Comparison of ENCODE assay signal across 8 cellular contexts in the genomic region with DNA sequence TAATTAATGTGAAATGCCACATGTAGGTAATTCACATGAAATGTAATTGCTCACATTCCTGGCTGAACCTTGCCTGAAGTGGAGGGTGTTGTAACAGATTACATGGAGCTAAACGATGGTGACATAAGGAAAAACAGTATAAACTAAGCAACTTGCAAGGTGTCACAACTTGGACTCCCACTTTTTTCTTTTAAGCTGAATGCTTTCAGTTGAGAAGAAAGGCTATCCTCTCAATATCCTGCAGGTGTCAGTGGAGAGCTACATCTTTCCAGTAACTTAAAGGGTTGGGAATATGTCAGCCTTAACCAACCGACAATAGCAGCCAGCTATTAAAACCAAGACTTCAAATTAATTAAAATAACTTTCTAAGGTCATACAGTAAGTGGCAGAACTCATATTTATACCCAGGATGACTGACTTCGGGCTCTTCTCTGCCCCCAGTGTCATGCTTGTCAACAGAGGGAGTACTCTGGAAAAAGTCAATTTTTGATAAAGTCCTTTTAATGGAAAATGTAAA. TPM values are rescaled to one million over a fixed set of nuclear protein-coding genes. Genes with fewer than 3 reads are reported as not detected.
A peak's percentile ranks its signal among the peaks of the same experiment; 100 is the strongest.
DNase-seq lines count a peak whose midpoint lies in the region; ATAC-seq and TF ChIP-seq lines count a peak whose summit lies in the region.

No MANE protein-coding gene starts in this region.

- no peak overlapping the region for H3K9ac ChIP-seq in SK-N-SH

- ATAC-seq in GM19463 (IDR thresholded peaks at IDR 0.05; ENCODE audit: unreplicated experiment) = peak; percentile 57
- no peak for ATAC-seq in HG02840 (IDR thresholded peaks at IDR 0.05; ENCODE audit: low FRiP score, unreplicated experiment)

- TF ChIP-seq CTCF in SK-N-SH (IDR thresholded peaks at IDR 0.05) (peak; percentile 87), epithelial cell of proximal tubule (conservative IDR thresholded peaks at IDR 0.05; ENCODE audit: low read depth, low read length) (peak; percentile 84)

- peak; percentile 83 for TF ChIP-seq RAD21 in SK-N-SH (IDR thresholded peaks at IDR 0.05; ENCODE audit: low read length)

- H3F3A ChIP-seq in SK-N-SH (replicated peaks; ENCODE audit: insufficient read depth) = peaks cover 27% of the 10 kb centered on the region

- H2AFZ ChIP-seq in SK-N-SH (ENCODE audit: low read depth) = no peak overlapping the region

- H3K27me3 ChIP-seq in SK-N-SH (ENCODE audit: insufficient read depth) = no peaks in the 10 kb centered on the region

- H3K27ac ChIP-seq in SK-N-SH (ENCODE audit: low read depth in 2 of 2, low read length in 1 of 2) = peak overlapping the region; percentile 17 to 34; a peak in 1 of 4 replicates

- peaks cover 2% of the 10 kb centered on the region; the same call in 1 of the 2 replicates for H4K20me1 ChIP-seq in SK-N-SH (ENCODE audit: insufficient read depth)

- DNase-seq in DMS53 (lab: John Stamatoyannopoulos, UW) (peak; percentile 85), M059J (ENCODE audit: low read depth) (peak; percentile 80), SK-N-SH (peak; percentile 41), epithelial cell of proximal tubule (ENCODE audit: low read depth) (peak; percentile 31), mucosa of gallbladder (ENCODE audit: low spot score) (peak; percentile 24)
- DNase-seq in activated naive CD4-positive, alpha-beta T cell (lab: John Stamatoyannopoulos, UW) = no peak

- H3K36me3 ChIP-seq in SK-N-SH (replicated peaks in 1 of 2; ENCODE audit: control insufficient read depth in 1 of 2, insufficient read depth in 2 of 2, low read length in 1 of 2) = peaks cover 42 to 62% of the 10 kb centered on the region in 2 experiments

- no peak for TF ChIP-seq EP300 in SK-N-SH (IDR thresholded peaks at IDR 0.05; ENCODE audit: borderline replicate concordance in 1 of 2, low read depth in 1 of 2, low read length in 1 of 2)

- H3K9me3 ChIP-seq in SK-N-SH = no peaks in the 10 kb centered on the region

- WGBS in SK-N-SH (ENCODE audit: low lambda C conversion rate) = 10% methylated on average over 3 of the region's 3 CpGs

- no peak overlapping the region for H3K4me2 ChIP-seq in SK-N-SH

- no peaks in the 10 kb centered on the region for H3K9me2 ChIP-seq in SK-N-SH

- no peak overlapping the region for H3K4me3 ChIP-seq in SK-N-SH (ENCODE audit: low read depth in 2 of 2, low read length in 1 of 2)
- H3K4me3 ChIP-seq in epithelial cell of proximal tubule (ENCODE audit: low read depth, low read length) = no peak overlapping the region

- H3K79me2 ChIP-seq in SK-N-SH (ENCODE audit: insufficient read depth) = no peaks in the 10 kb centered on the region

- CTCF ChIA-PET in SK-N-SH (lab: Yijun Ruan, JAX) = interaction anchor here (0.6 to 8.9 kb wide), 73 partner anchors 9 to 740 kb away, joined by 3 to 199 read pairs (median 4); a partner anchor contains a TSS

- peaks cover 0 to 5% of the 10 kb centered on the region in 2 experiments; a peak in 3 of 4 replicates for H3K4me1 ChIP-seq in SK-N-SH (ENCODE audit: control insufficient read depth in 1 of 2, insufficient read depth in 2 of 2, low read depth in 1 of 2, low read length in 1 of 2)

- POLR2A ChIA-PET in SK-N-SH (lab: Yijun Ruan, JAX) = interaction anchor here (0.9 to 3.2 kb wide), 2 partner anchors 463 to 554 kb away, joined by 4 to 22 read pairs; no protein-coding TSS in a partner anchor

TF ChIP-seq in SK-N-SH, 30 proteins besides CTCF, POLR2A, EP300 and RAD21:
- TF ChIP-seq EZH2phosphoT487 (IDR thresholded peaks at IDR 0.05; ENCODE audit: borderline replicate concordance, low read depth) (no peak), SMC3 (IDR thresholded peaks at IDR 0.05; ENCODE audit: low read depth, low read length) (peak; percentile 65), MXI1 (IDR thresholded peaks at IDR 0.05; ENCODE audit: low read depth, low read length) (no peak), GABPA (IDR thresholded peaks at IDR 0.05; ENCODE audit: low read depth) (no peak)
- TF ChIP-seq, protein P1, sequence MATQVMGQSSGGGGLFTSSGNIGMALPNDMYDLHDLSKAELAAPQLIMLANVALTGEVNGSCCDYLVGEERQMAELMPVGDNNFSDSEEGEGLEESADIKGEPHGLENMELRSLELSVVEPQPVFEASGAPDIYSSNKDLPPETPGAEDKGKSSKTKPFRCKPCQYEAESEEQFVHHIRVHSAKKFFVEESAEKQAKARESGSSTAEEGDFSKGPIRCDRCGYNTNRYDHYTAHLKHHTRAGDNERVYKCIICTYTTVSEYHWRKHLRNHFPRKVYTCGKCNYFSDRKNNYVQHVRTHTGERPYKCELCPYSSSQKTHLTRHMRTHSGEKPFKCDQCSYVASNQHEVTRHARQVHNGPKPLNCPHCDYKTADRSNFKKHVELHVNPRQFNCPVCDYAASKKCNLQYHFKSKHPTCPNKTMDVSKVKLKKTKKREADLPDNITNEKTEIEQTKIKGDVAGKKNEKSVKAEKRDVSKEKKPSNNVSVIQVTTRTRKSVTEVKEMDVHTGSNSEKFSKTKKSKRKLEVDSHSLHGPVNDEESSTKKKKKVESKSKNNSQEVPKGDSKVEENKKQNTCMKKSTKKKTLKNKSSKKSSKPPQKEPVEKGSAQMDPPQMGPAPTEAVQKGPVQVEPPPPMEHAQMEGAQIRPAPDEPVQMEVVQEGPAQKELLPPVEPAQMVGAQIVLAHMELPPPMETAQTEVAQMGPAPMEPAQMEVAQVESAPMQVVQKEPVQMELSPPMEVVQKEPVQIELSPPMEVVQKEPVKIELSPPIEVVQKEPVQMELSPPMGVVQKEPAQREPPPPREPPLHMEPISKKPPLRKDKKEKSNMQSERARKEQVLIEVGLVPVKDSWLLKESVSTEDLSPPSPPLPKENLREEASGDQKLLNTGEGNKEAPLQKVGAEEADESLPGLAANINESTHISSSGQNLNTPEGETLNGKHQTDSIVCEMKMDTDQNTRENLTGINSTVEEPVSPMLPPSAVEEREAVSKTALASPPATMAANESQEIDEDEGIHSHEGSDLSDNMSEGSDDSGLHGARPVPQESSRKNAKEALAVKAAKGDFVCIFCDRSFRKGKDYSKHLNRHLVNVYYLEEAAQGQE (IDR thresholded peaks at IDR 0.05; ENCODE audit: low read depth, low read length) = no peak

RNA-seq across cellular contexts. Expression of a gene that starts 33.7 kb away (rescaled TPM):
- 28.0 and 30.2 TPM in 2 replicates for total RNA-seq in M059J (2014; rRNA removed; shearing (Covaris generic))
- polyA plus RNA-seq in SK-N-SH (2012; rRNA removed) = 8.9 and 13.2 TPM in 2 replicates
- 15.2 and 16.8 TPM in 2 replicates for polyA plus RNA-seq in SK-N-SH (2012; cell fraction: cytosol; rRNA removed)
- 2.9 and 5.6 TPM in 2 replicates for polyA plus RNA-seq in SK-N-SH (2012; cell fraction: nucleus; rRNA removed)
- total RNA-seq in epithelial cell of proximal tubule (14.0 and 14.3 TPM in 2 replicates), mucosa of gallbladder (15.0 TPM)

Comparison
In these comparisons a context has a peak if more than half of its experiments do, and no peak if none do; other contexts are left out.
1. DNase-seq: peak in DMS53 (single experiment), M059J (single experiment), SK-N-SH (single experiment), epithelial cell of proximal tubule (single experiment) and mucosa of gallbladder (single experiment); none in activated naive CD4-positive, alpha-beta T cell (0 of 4).